Comparison of ENCODE assay signal across 4 cellular contexts in genomic region chr1:143913705-143914104, GRCh38. TPM values are rescaled to one million over a fixed set of nuclear protein-coding genes. Genes with fewer than 3 reads are reported as not detected.
"Had no signal": no experiment of that assay in that cellular context is flagged by ENCODE, and none has a peak within 500 bp of the region (broad histone marks: within the 10 kb centered on the region; RNA-seq: fewer than 3 reads in every experiment).

No MANE protein-coding gene starts in this region.

RNA-seq across cellular contexts. Expression of gene FAM72C, which starts 58.1 kb away (rescaled TPM):
- total RNA-seq: left lobe of liver, left ventricle myocardium inferior, left ventricle myocardium superior, lower lobe of right lung had no signal
